ENCODE assay signal across 27 cellular contexts in the genomic region with DNA sequence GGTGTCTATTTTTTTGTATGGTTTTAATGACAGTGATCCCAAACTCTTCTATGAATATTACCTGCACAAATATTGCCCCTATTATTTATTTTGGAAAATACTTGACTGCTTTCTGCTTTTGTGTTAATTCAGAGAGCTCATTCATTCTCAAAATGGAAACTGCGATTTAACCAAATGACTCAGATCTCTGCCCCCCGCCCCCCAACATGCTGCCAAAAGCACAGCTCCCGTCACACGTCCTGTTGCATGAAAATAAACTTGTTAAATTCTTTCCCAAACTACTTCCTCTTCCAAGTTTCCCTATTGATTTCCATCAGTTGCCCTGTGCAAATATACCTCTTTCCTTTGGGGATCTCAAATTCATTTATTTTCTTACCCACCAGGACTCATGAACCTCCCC.
"Had no signal": no experiment of that assay in that cellular context is flagged by ENCODE, and none has a peak within 500 bp of the region (broad histone marks: within the 10 kb centered on the region; RNA-seq: fewer than 3 reads in every experiment).

No MANE protein-coding gene starts in this region.

- H3K27me3 Mint-ChIP-seq: activated naive CD4-positive, alpha-beta T cell treated with anti-CD3 and anti-CD28 coated beads, Interleukin-2, amount 50 U/mL, for 24 hours had no signal

- H3K27ac ChIP-seq: heart left ventricle, pancreas, prostate gland, sigmoid colon, tibial nerve had no signal

- H3K27me3 ChIP-seq: heart left ventricle, pancreas, sigmoid colon, tibial nerve had no signal

- H3K4me1 Mint-ChIP-seq: activated B cell treated with CpG ODN at 0.5 μM for 24 hours; activated naive CD4-positive, alpha-beta T cell treated with anti-CD3 and anti-CD28 coated beads, Interleukin-2, amount 50 U/mL, for 24 hours; immature natural killer cell; mesothelial cell of epicardium; naive B cell; neural crest cell had no signal

- H3K9me3 ChIP-seq: heart left ventricle, pancreas, prostate gland, sigmoid colon, tibial nerve had no signal

- H3K4me3 Mint-ChIP-seq: activated B cell treated with CpG ODN at 0.5 μM for 24 hours; activated naive CD4-positive, alpha-beta T cell treated with anti-CD3 and anti-CD28 coated beads, Interleukin-2, amount 50 U/mL, for 24 hours; activated naive CD8-positive, alpha-beta T cell treated with anti-CD3 and anti-CD28 coated beads, Interleukin-2, amount 50 U/mL, for 24 hours; activated T-helper 1 cell treated with anti-CD3 and anti-CD28 coated beads, Interleukin-12 subunit alpha, Interleukin-12 subunit beta, Interleukin-2, Interleukin-4 antibody, amounts not matched to agents 30 ng/mL and 10 ng/mL and 1 ng/mL, durations not matched to agents 14 hours and 24 hours and 36 hours; endodermal cell; immature natural killer cell; mesothelial cell of epicardium; naive B cell; neural crest cell had no signal

- FAIRE-seq: kidney, pancreas, small intestine had no signal

- H3K9me3 Mint-ChIP-seq: activated B cell treated with CpG ODN at 0.5 μM for 24 hours; activated naive CD4-positive, alpha-beta T cell treated with anti-CD3 and anti-CD28 coated beads, Interleukin-2, amount 50 U/mL, for 24 hours; activated naive CD8-positive, alpha-beta T cell treated with anti-CD3 and anti-CD28 coated beads, Interleukin-2, amount 50 U/mL, for 24 hours; activated T-helper 1 cell treated with anti-CD3 and anti-CD28 coated beads, Interleukin-12 subunit alpha, Interleukin-12 subunit beta, Interleukin-2, Interleukin-4 antibody, amounts not matched to agents 30 ng/mL and 10 ng/mL and 1 ng/mL, durations not matched to agents 14 hours and 24 hours and 36 hours; endodermal cell; immature natural killer cell; mesothelial cell of epicardium; naive B cell; neural crest cell had no signal

- H3K36me3 Mint-ChIP-seq: activated naive CD4-positive, alpha-beta T cell treated with anti-CD3 and anti-CD28 coated beads, Interleukin-2, amount 50 U/mL, for 24 hours; immature natural killer cell; mesothelial cell of epicardium; naive B cell had no signal

- H3K4me3 ChIP-seq: heart left ventricle, pancreas, prostate gland, sigmoid colon, tibial nerve had no signal

- H3K36me3 ChIP-seq: heart left ventricle, pancreas, prostate gland, sigmoid colon, tibial nerve had no signal

- DNase-seq: activated B cell treated with CpG ODN at 0.5 μM for 24 hours; activated CD8-positive, alpha-beta memory T cell treated with anti-CD3 and anti-CD28 coated beads, Interleukin-2, amount 50 U/mL, for 4 hours; activated effector memory CD4-positive, alpha-beta T cell treated with anti-CD3 and anti-CD28 coated beads, Interleukin-2, amount 50 U/mL, for 16 hours; activated naive CD8-positive, alpha-beta T cell treated with anti-CD3 and anti-CD28 coated beads, Interleukin-2, amount 50 U/mL, for 24 hours; activated T-cell treated with anti-CD3 and anti-CD28 coated beads, Interleukin-2, amount 50 U/mL, for 1 hour; amygdala; caudate nucleus; cortex of kidney; endodermal cell; foreskin fibroblast; heart left ventricle; hypothalamus; immature natural killer cell; kidney; naive B cell; pancreas; sigmoid colon; small intestine; stimulated activated CD4-positive, alpha-beta T cell treated with anti-CD3 and anti-CD28 coated beads, Interleukin-1b, Interleukin-23, amount 100 ng/mL, for 48 hours; stimulated activated naive CD4-positive, alpha-beta T cell; T-helper 2 cell had no signal

- H3K27ac Mint-ChIP-seq: activated B cell treated with CpG ODN at 0.5 μM for 24 hours; activated naive CD4-positive, alpha-beta T cell treated with anti-CD3 and anti-CD28 coated beads, Interleukin-2, amount 50 U/mL, for 24 hours; activated naive CD8-positive, alpha-beta T cell treated with anti-CD3 and anti-CD28 coated beads, Interleukin-2, amount 50 U/mL, for 24 hours; activated T-helper 1 cell treated with anti-CD3 and anti-CD28 coated beads, Interleukin-12 subunit alpha, Interleukin-12 subunit beta, Interleukin-2, Interleukin-4 antibody, amounts not matched to agents 30 ng/mL and 10 ng/mL and 1 ng/mL, durations not matched to agents 14 hours and 24 hours and 36 hours; endodermal cell; immature natural killer cell; mesothelial cell of epicardium; naive B cell had no signal
